ENCODE assay signal across 29 cellular contexts in genomic region chr9:135244271-135244691, GRCh38.
DNase-seq lines count a peak whose midpoint lies in the region; ATAC-seq, FAIRE-seq and TF ChIP-seq lines count a peak whose summit lies in the region.
"Had no signal": no experiment of that assay in that cellular context is flagged by ENCODE, and none has a peak within 500 bp of the region (broad histone marks: within the 10 kb centered on the region; RNA-seq: fewer than 3 reads in every experiment).

No MANE protein-coding gene starts in this region.

- no peaks in the 10 kb centered on the region for H3K9me3 ChIP-seq in body of pancreas
- no peaks in the 10 kb centered on the region for H3K9me3 ChIP-seq in HepG2 (ENCODE audit: low read length)
- H3K9me3 ChIP-seq in sigmoid colon, result no peaks in the 10 kb centered on the region
- H3K9me3 ChIP-seq: SJCRH30, transverse colon had no signal

- no peak overlapping the region for H3K4me3 Mint-ChIP-seq in immature natural killer cell
- H3K4me3 Mint-ChIP-seq in activated naive CD4-positive, alpha-beta T cell treated with anti-CD3 and anti-CD28 coated beads, Interleukin-2, amount 10 ng/mL, durations not matched to agents 7 days and 5 days, result no peak overlapping the region

- TF ChIP-seq POLR2A in body of pancreas (IDR thresholded peaks at IDR 0.05) (no peak), HepG2 (IDR thresholded peaks at IDR 0.05; ENCODE audit: insufficient read depth in 1 of 2, low read depth in 2 of 2, low read length in 2 of 2) (no peak), sigmoid colon (IDR thresholded peaks at IDR 0.05) (no peak)

- peak overlapping the region in 3 of 4 donors; percentile 39 to 56 (median 48) for H3K27ac ChIP-seq in body of pancreas
- no peak overlapping the region for H3K27ac ChIP-seq in HepG2 (ENCODE audit: extremely low read length, insufficient read depth, low read length)
- H3K27ac ChIP-seq in sigmoid colon, result peak overlapping the region in 1 of 4 donors; percentile 77
- H3K27ac ChIP-seq: HL-60, parathyroid adenoma, SJCRH30, transverse colon had no signal

- WGBS in body of pancreas, 2 donors, result 26 to 33% methylated on average over 1 to 21 of the region's 24 CpGs
- 4% methylated on average over 4 of the region's 24 CpGs for WGBS in HepG2 (ENCODE audit: low lambda C conversion rate)
- 58 to 84% methylated on average over 24 of the region's 24 CpGs for WGBS in sigmoid colon, 2 donors

- H3K4me3 ChIP-seq in body of pancreas (no peak overlapping the region), HepG2 (replicated peaks in 1 of 3; ENCODE audit: insufficient read depth in 1 of 3, low read depth in 2 of 3, low read length in 3 of 3) (no peak overlapping the region), sigmoid colon (no peak overlapping the region)
- H3K4me3 ChIP-seq: SJCRH30, transverse colon had no signal

- ATAC-seq in body of pancreas (peak; percentile 83), HepG2 (no peak)
- ATAC-seq: activated naive CD4-positive, alpha-beta T cell treated with anti-CD3 and anti-CD28 coated beads, Interleukin-2, amount 50 U/mL, for 72 hours; Panc1 had no signal

- 0 out of 2 replicates have a peak, but pooled peaks cover 3% of the 10 kb centered on the region for H4K20me1 ChIP-seq in HepG2 (ENCODE audit: insufficient read depth, low read length)

- DNase-seq in G401 (ENCODE audit: low spot score) (peak; percentile 72), body of pancreas (peak; percentile 76 to 85 (median 83)), HepG2 (ENCODE audit: low spot score) (no peak), sigmoid colon (peak; percentile 60), immature natural killer cell (no peak), A172 (ENCODE audit: low spot score) (no peak), iPS-NIHi11 (ENCODE audit: low spot score) (no peak)
- DNase-seq in activated naive CD4-positive, alpha-beta T cell treated with anti-CD3 and anti-CD28 coated beads, Interleukin-2, amount 10 ng/mL, durations not matched to agents 7 days and 5 days, result no peak
- DNase-seq: activated CD4-positive, alpha-beta T cell treated with anti-CD3 and anti-CD28 coated beads for 48 hours; activated CD8-positive, alpha-beta memory T cell treated with anti-CD3 and anti-CD28 coated beads for 24 hours; activated T-cell treated with anti-CD3 and anti-CD28 coated beads for 4 hours; amygdala; dermis blood vessel endothelial cell; DMS53; HCEC 1CT; islet precursor cell; NCI-H1417 treated with DMSO at 0.1 percent for 48 hours; NCI-H2029 treated with DMSO at 0.1 percent for 48 hours; SJCRH30; stimulated activated CD4-positive, alpha-beta T cell treated with anti-CD3 and anti-CD28 coated beads, Interleukin-4, amount 100 ng/mL, for 1 hour; SW 1271; T1000; transverse colon had no signal

- H3K9ac ChIP-seq in HepG2 (ENCODE audit: insufficient read depth, low read depth, low read length), result no peak overlapping the region
- H3K9ac ChIP-seq: parathyroid adenoma had no signal

- TF ChIP-seq CTCF in body of pancreas (IDR thresholded peaks at IDR 0.05) (no peak), HepG2 (CRISPR knock-in tag; IDR thresholded peaks at IDR 0.05) (no peak), sigmoid colon (IDR thresholded peaks at IDR 0.05) (no peak)

- no peaks in the 10 kb centered on the region for H3K4me1 Mint-ChIP-seq in immature natural killer cell
- H3K4me1 Mint-ChIP-seq in activated naive CD4-positive, alpha-beta T cell treated with anti-CD3 and anti-CD28 coated beads, Interleukin-2, amount 10 ng/mL, durations not matched to agents 7 days and 5 days, result no peaks in the 10 kb centered on the region

- H3K27ac Mint-ChIP-seq in immature natural killer cell, result no peak overlapping the region
- no peak overlapping the region for H3K27ac Mint-ChIP-seq in activated naive CD4-positive, alpha-beta T cell treated with anti-CD3 and anti-CD28 coated beads, Interleukin-2, amount 10 ng/mL, durations not matched to agents 7 days and 5 days
- H3K27ac Mint-ChIP-seq: activated naive CD4-positive, alpha-beta T cell treated with anti-CD3 and anti-CD28 coated beads, Interleukin-2, amount 50 U/mL, for 72 hours had no signal

- peaks cover 0 to 5% (median under 1%) of the 10 kb centered on the region in 3 donors for H3K27me3 Mint-ChIP-seq in immature natural killer cell (ENCODE audit: low read depth in 3 of 3)
- H3K27me3 Mint-ChIP-seq in activated naive CD4-positive, alpha-beta T cell treated with anti-CD3 and anti-CD28 coated beads, Interleukin-2, amount 10 ng/mL, durations not matched to agents 7 days and 5 days, result peaks cover 4% of the 10 kb centered on the region

- TF ChIP-seq RAD21 in HepG2 (CRISPR knock-in tag; IDR thresholded peaks at IDR 0.05), result no peak

- H3K4me1 ChIP-seq in body of pancreas (peaks cover 27% of the 10 kb centered on the region), HepG2 (ENCODE audit: insufficient read depth, low read length) (no peaks in the 10 kb centered on the region), sigmoid colon (peaks cover 0 to 16% (median 0%) of the 10 kb centered on the region in 4 donors)
- H3K4me1 ChIP-seq: parathyroid adenoma, SJCRH30, transverse colon had no signal

- no peak overlapping the region for H2AFZ ChIP-seq in HepG2 (ENCODE audit: low read length)
- H2AFZ ChIP-seq: parathyroid adenoma had no signal

- BruUV-seq in HepG2 (replicated peaks; lab: Mats Ljungman, UMichigan), result no TSS peak

- H3K9me3 Mint-ChIP-seq in immature natural killer cell, result no peaks in the 10 kb centered on the region
- no peaks in the 10 kb centered on the region for H3K9me3 Mint-ChIP-seq in activated naive CD4-positive, alpha-beta T cell treated with anti-CD3 and anti-CD28 coated beads, Interleukin-2, amount 10 ng/mL, durations not matched to agents 7 days and 5 days
- H3K9me3 Mint-ChIP-seq: activated naive CD4-positive, alpha-beta T cell treated with anti-CD3 and anti-CD28 coated beads, Interleukin-2, amount 50 U/mL, for 72 hours had no signal

- CTCF ChIA-PET in HepG2 (lab: Yijun Ruan, JAX; ENCODE audit: low intra/inter-chr PET ratio, low total read pairs), result no interaction called here
- CTCF ChIA-PET in activated naive CD4-positive, alpha-beta T cell treated with anti-CD3 and anti-CD28 coated beads, Interleukin-2, amount 10 ng/mL, durations not matched to agents 7 days and 5 days (lab: Charles Lee), result no interaction called here

- no peak for FAIRE-seq in HepG2 (lab: Jason Lieb, UNC)
- FAIRE-seq: bronchial epithelial cell, G401.6 had no signal

- H3K4me2 ChIP-seq in HepG2 (ENCODE audit: low read depth, low read length), result no peak overlapping the region

- no peaks in the 10 kb centered on the region for H3K79me2 ChIP-seq in HepG2 (ENCODE audit: insufficient read depth, low read length)
- H3K79me2 ChIP-seq: parathyroid adenoma had no signal

- intact Hi-C loops in body of pancreas (cut with DNase I), result no loop called here
- intact Hi-C loops in HepG2 (cut with micrococcal nuclease; ENCODE audit: unreplicated experiment), result no loop called here
- intact Hi-C loops in sigmoid colon (cut with DNase I), result no loop called here

- H3K27me3 ChIP-seq in body of pancreas (no peaks in the 10 kb centered on the region), HepG2 (ENCODE audit: control insufficient read depth in 1 of 2, insufficient read depth in 2 of 2, low read length in 2 of 2) (peaks cover 11 to 82% of the 10 kb centered on the region in 2 experiments; a peak in 3 of 5 replicates), sigmoid colon (peaks cover 0 to 36% (median 12%) of the 10 kb centered on the region in 3 donors)

- in situ Hi-C loops in G401 (cut with HindIII; ENCODE audit: low sequenced_read_pairs) (no loop called here), HepG2 (cut with HindIII; ENCODE audit: extremely low pct_ligation_motif_present, low pct_unique_long_range_greater_than_20kb) (no loop called here)

- POLR2A ChIA-PET in HepG2 (lab: Yijun Ruan, JAX), result no interaction called here

- H3K36me3 ChIP-seq in body of pancreas (replicated peaks in 1 of 2; ENCODE audit: insufficient read depth in 1 of 2, low read depth in 2 of 2) (no peaks in the 10 kb centered on the region), HepG2 (replicated peaks in 1 of 2; ENCODE audit: control insufficient read depth in 1 of 2, insufficient read depth in 2 of 2, low read length in 2 of 2) (no peaks in the 10 kb centered on the region), sigmoid colon (no peaks in the 10 kb centered on the region)
- H3K36me3 ChIP-seq: SJCRH30, transverse colon had no signal

- no peaks in the 10 kb centered on the region for H3K36me3 Mint-ChIP-seq in immature natural killer cell
- H3K36me3 Mint-ChIP-seq in activated naive CD4-positive, alpha-beta T cell treated with anti-CD3 and anti-CD28 coated beads, Interleukin-2, amount 10 ng/mL, durations not matched to agents 7 days and 5 days, result no peaks in the 10 kb centered on the region
- H3K36me3 Mint-ChIP-seq: activated naive CD4-positive, alpha-beta T cell treated with anti-CD3 and anti-CD28 coated beads, Interleukin-2, amount 50 U/mL, for 72 hours had no signal

- TF ChIP-seq EP300 in HepG2 (IDR thresholded peaks at IDR 0.05; ENCODE audit: low read depth in 2 of 2, low read length in 2 of 2) (no peak), HepG2 (CRISPR knock-in tag; IDR thresholded peaks at IDR 0.05; ENCODE audit: borderline replicate concordance) (no peak), sigmoid colon (IDR thresholded peaks at IDR 0.05) (no peak)

TF ChIP-seq in HepG2, 621 proteins besides CTCF, POLR2A, EP300 and RAD21:
- TF ChIP-seq MTF1 (CRISPR knock-in tag; IDR thresholded peaks at IDR 0.05) (no peak), HNF4A (CRISPR knock-in tag; IDR thresholded peaks at IDR 0.05) (peak; percentile 39; the same call in 1 of the 2 replicates)

Comparison
In these comparisons a context has a peak if more than half of its experiments do, and no peak if none do; other contexts are left out.
1. DNase-seq: peak in G401 (single experiment), body of pancreas (4 of 4) and sigmoid colon (single experiment); none in HepG2 (single experiment), immature natural killer cell (0 of 3), activated naive CD4-positive, alpha-beta T cell treated with anti-CD3 and anti-CD28 coated beads, Interleukin-2, amount 10 ng/mL, durations not matched to agents 7 days and 5 days (single experiment), A172 (single experiment) and iPS-NIHi11 (single experiment).